In genomic region chr9:15942806-15943424, GRCh38 we compare ENCODE assay signal across 20 cellular contexts.
DNase-seq lines count a peak whose midpoint lies in the region; ATAC-seq and TF ChIP-seq lines count a peak whose summit lies in the region.
"Had no signal": no experiment of that assay in that cellular context is flagged by ENCODE, and none has a peak within 500 bp of the region (broad histone marks: within the 10 kb centered on the region; RNA-seq: fewer than 3 reads in every experiment).

No MANE protein-coding gene starts in this region.

- no peaks in the 10 kb centered on the region for H3K79me1 ChIP-seq in mesendoderm (ENCODE audit: low read length)

- TF ChIP-seq EP300 in SK-N-SH (IDR thresholded peaks at IDR 0.05; ENCODE audit: borderline replicate concordance in 1 of 2, low read depth in 1 of 2, low read length in 1 of 2) = no peak

- no peak overlapping the region for H3K18ac ChIP-seq in mesendoderm (ENCODE audit: low read length)

- no peaks in the 10 kb centered on the region for H3K9me3 ChIP-seq in SK-N-SH
- no peaks in the 10 kb centered on the region for H3K9me3 ChIP-seq in hepatocyte (ENCODE audit: low read depth)
- no peaks in the 10 kb centered on the region for H3K9me3 ChIP-seq in Karpas-422 (ENCODE audit: low read length)
- no peaks in the 10 kb centered on the region for H3K9me3 ChIP-seq in CD4-positive, alpha-beta T cell (ENCODE audit: control insufficient read depth, low read length)
- H3K9me3 ChIP-seq: BE2C had no signal

- DNase-seq in SK-N-SH (no peak), hepatocyte (ENCODE audit: low spot score) (no peak), SW480 (ENCODE audit: low spot score) (no peak), Karpas-422 (no peak), mesendoderm (no peak)
- no peak for DNase-seq in CD4-positive, alpha-beta T cell
- DNase-seq: 8988T; BE2C; CD4-positive, alpha-beta memory T cell; DMS153; GOT3; NCI-H1048; NCI-H1436; NCI-H1930; NCI-H446 treated with DMSO at 0.1 percent for 48 hours had no signal

- H3K9ac ChIP-seq in SK-N-SH (no peak overlapping the region), Karpas-422 (ENCODE audit: low read length) (no peak overlapping the region), mesendoderm (ENCODE audit: low read length) (no peak overlapping the region)

- H3K4me1 ChIP-seq in SK-N-SH (ENCODE audit: control insufficient read depth in 1 of 2, insufficient read depth in 2 of 2, low read depth in 1 of 2, low read length in 1 of 2) (no peaks in the 10 kb centered on the region; a peak in 1 of 4 replicates), hepatocyte (ENCODE audit: insufficient read depth) (no peaks in the 10 kb centered on the region), Karpas-422 (ENCODE audit: low read length) (no peaks in the 10 kb centered on the region), mesendoderm (ENCODE audit: control insufficient read depth, low read depth, low read length) (no peaks in the 10 kb centered on the region)
- H3K4me1 ChIP-seq: BE2C had no signal

- intact Hi-C loops in CD4-positive, alpha-beta T cell (cut with DNase I, micrococcal nuclease) = no loop called here

- H3K4me3 ChIP-seq in SK-N-SH (ENCODE audit: low read depth in 2 of 2, low read length in 1 of 2) (no peak overlapping the region), hepatocyte (no peak overlapping the region), Karpas-422 (ENCODE audit: low read length) (no peak overlapping the region), mesendoderm (ENCODE audit: low read length) (no peak overlapping the region)
- H3K4me3 ChIP-seq: K562 had no signal

- no peaks in the 10 kb centered on the region for H3K36me3 Mint-ChIP-seq in CD4-positive, alpha-beta T cell (ENCODE audit: low read depth)
- H3K36me3 Mint-ChIP-seq: CD4-positive, alpha-beta memory T cell had no signal

- H2BK5ac ChIP-seq in mesendoderm (ENCODE audit: low read length) = no peak overlapping the region

- no peaks in the 10 kb centered on the region for H3F3A ChIP-seq in SK-N-SH (replicated peaks; ENCODE audit: insufficient read depth)

- no peak overlapping the region for H4K5ac ChIP-seq in mesendoderm (ENCODE audit: low read length)

- TF ChIP-seq RAD21 in SK-N-SH (IDR thresholded peaks at IDR 0.05; ENCODE audit: low read length) = no peak

- 0 out of 2 replicates have a peak, but pooled peaks have one; percentile 11 for TF ChIP-seq CTCF in SK-N-SH (IDR thresholded peaks at IDR 0.05)
- TF ChIP-seq CTCF in VCaP (conservative IDR thresholded peaks at IDR 0.05) = peak; percentile 54
- peak; percentile 12 for TF ChIP-seq CTCF in hepatocyte (IDR thresholded peaks at IDR 0.05; ENCODE audit: poor library complexity)
- no peak for TF ChIP-seq CTCF in CD4-positive, alpha-beta T cell (IDR thresholded peaks at IDR 0.05)

- H2BK120ac ChIP-seq in mesendoderm (ENCODE audit: low read depth, low read length) = no peak overlapping the region

- H2AFZ ChIP-seq in SK-N-SH (ENCODE audit: low read depth) (no peak overlapping the region), hepatocyte (no peak overlapping the region), Karpas-422 (ENCODE audit: low read length) (no peak overlapping the region)

- H3K4me1 Mint-ChIP-seq in CD4-positive, alpha-beta T cell (ENCODE audit: low read depth) = no peaks in the 10 kb centered on the region
- H3K4me1 Mint-ChIP-seq: CD4-positive, alpha-beta memory T cell had no signal

- no peak overlapping the region for H3K4me3 Mint-ChIP-seq in CD4-positive, alpha-beta T cell
- H3K4me3 Mint-ChIP-seq: CD4-positive, alpha-beta memory T cell had no signal

- H3K56ac ChIP-seq in mesendoderm (ENCODE audit: low read length) = no peak overlapping the region

- H3K27ac Mint-ChIP-seq in CD4-positive, alpha-beta T cell = no peak overlapping the region
- H3K27ac Mint-ChIP-seq: CD4-positive, alpha-beta memory T cell had no signal

- H3K27me3 ChIP-seq in SK-N-SH (ENCODE audit: insufficient read depth) = no peaks in the 10 kb centered on the region
- H3K27me3 ChIP-seq in hepatocyte = no peaks in the 10 kb centered on the region
- no peaks in the 10 kb centered on the region for H3K27me3 ChIP-seq in Karpas-422 (ENCODE audit: low read length)
- no peaks in the 10 kb centered on the region for H3K27me3 ChIP-seq in CD4-positive, alpha-beta T cell (ENCODE audit: control insufficient read depth, insufficient read depth, low read length)
- H3K27me3 ChIP-seq in mesendoderm (ENCODE audit: insufficient read depth, low read length, poor library complexity) = no peaks in the 10 kb centered on the region
- H3K27me3 ChIP-seq: BE2C had no signal

- no peaks in the 10 kb centered on the region for H3K79me2 ChIP-seq in SK-N-SH (ENCODE audit: insufficient read depth)
- no peaks in the 10 kb centered on the region for H3K79me2 ChIP-seq in hepatocyte
- H3K79me2 ChIP-seq in Karpas-422 (ENCODE audit: low read length) = no peaks in the 10 kb centered on the region
- no peaks in the 10 kb centered on the region for H3K79me2 ChIP-seq in mesendoderm (ENCODE audit: control insufficient read depth, insufficient read depth, low read length)

- no peak overlapping the region for H3K23ac ChIP-seq in mesendoderm (ENCODE audit: low read length)

- H4K8ac ChIP-seq in mesendoderm (ENCODE audit: low read depth, low read length) = no peak overlapping the region

- H3K27me3 Mint-ChIP-seq in CD4-positive, alpha-beta T cell = no peaks in the 10 kb centered on the region
- H3K27me3 Mint-ChIP-seq: CD4-positive, alpha-beta memory T cell had no signal

- no peaks in the 10 kb centered on the region for H3K36me3 ChIP-seq in SK-N-SH (replicated peaks in 1 of 2; ENCODE audit: control insufficient read depth in 1 of 2, insufficient read depth in 2 of 2, low read length in 1 of 2)
- H3K36me3 ChIP-seq in hepatocyte (replicated peaks; ENCODE audit: insufficient read depth, low read depth) = no peaks in the 10 kb centered on the region
- no peaks in the 10 kb centered on the region for H3K36me3 ChIP-seq in Karpas-422 (ENCODE audit: insufficient read depth, low read length)
- H3K36me3 ChIP-seq in mesendoderm (ENCODE audit: control insufficient read depth, insufficient read depth, low read length) = no peaks in the 10 kb centered on the region
- H3K36me3 ChIP-seq: BE2C had no signal

- H3K27ac ChIP-seq in SK-N-SH (ENCODE audit: low read depth in 2 of 2, low read length in 1 of 2) = no peak overlapping the region
- H3K27ac ChIP-seq in VCaP = no peak overlapping the region
- no peak overlapping the region for H3K27ac ChIP-seq in hepatocyte
- H3K27ac ChIP-seq in Karpas-422 (ENCODE audit: low read length) = no peak overlapping the region
- H3K27ac ChIP-seq in CD4-positive, alpha-beta T cell (ENCODE audit: low read depth, low read length) = no peak overlapping the region
- H3K27ac ChIP-seq in mesendoderm (ENCODE audit: low read depth, low read length) = no peak overlapping the region

- POLR2A ChIA-PET in SK-N-SH (lab: Yijun Ruan, JAX) = no interaction called here
- POLR2A ChIA-PET in CD4-positive, alpha-beta T cell (lab: Charles Lee) = no interaction called here

- no peak overlapping the region for H3K4ac ChIP-seq in mesendoderm (ENCODE audit: low read depth, low read length)

- 84% methylated on average over 3 of the region's 3 CpGs for WGBS in SK-N-SH (ENCODE audit: low lambda C conversion rate)
- WGBS in hepatocyte (ENCODE audit: low lambda C conversion rate, missing lambda C conversion rate) = 70% methylated on average over 3 of the region's 3 CpGs
- WGBS in mesendoderm (ENCODE audit: extremely low coverage, insufficient coverage, low lambda C conversion rate) = no CpG with 5 or more reads among the region's 3 CpGs

- no peak for ATAC-seq in SK-N-SH treated with all-trans-retinoic acid at 6 μM for 48 hours
- ATAC-seq in CD4-positive, alpha-beta T cell (ENCODE audit: poor library complexity) = no peak
- ATAC-seq: K562, Panc1, Right ventricle myocardium inferior had no signal

- no peaks in the 10 kb centered on the region for H4K20me1 ChIP-seq in SK-N-SH (ENCODE audit: insufficient read depth)
- H4K20me1 ChIP-seq in hepatocyte (ENCODE audit: insufficient read depth, poor library complexity, severe bottlenecking) = no peaks in the 10 kb centered on the region
- no peaks in the 10 kb centered on the region for H4K20me1 ChIP-seq in Karpas-422 (ENCODE audit: insufficient read depth, low read depth, low read length)

- no peak overlapping the region for H3K4me2 ChIP-seq in SK-N-SH
- H3K4me2 ChIP-seq in hepatocyte = no peak overlapping the region
- H3K4me2 ChIP-seq in Karpas-422 (ENCODE audit: low read depth, low read length, poor library complexity, severe bottlenecking) = no peak overlapping the region
- H3K4me2 ChIP-seq in mesendoderm (ENCODE audit: low read length) = no peak overlapping the region

- H2BK15ac ChIP-seq in mesendoderm (replicated peaks; ENCODE audit: low read depth) = no peak overlapping the region

- H3K9me2 ChIP-seq in SK-N-SH (no peaks in the 10 kb centered on the region), hepatocyte (replicated peaks; ENCODE audit: insufficient read depth) (no peaks in the 10 kb centered on the region), Karpas-422 (replicated peaks; ENCODE audit: insufficient read depth, low read length) (no peaks in the 10 kb centered on the region)

- no peak overlapping the region for H2AK5ac ChIP-seq in mesendoderm (ENCODE audit: low read length)

- H3K9me3 Mint-ChIP-seq in CD4-positive, alpha-beta T cell = peaks cover 4% of the 10 kb centered on the region

- CTCF ChIA-PET in SK-N-SH (lab: Yijun Ruan, JAX) = interaction anchor here (0.7 kb wide), 1 partner anchor 11 kb away, joined by 3 read pairs; no protein-coding TSS in a partner anchor
- CTCF ChIA-PET in CD4-positive, alpha-beta T cell (lab: Charles Lee) = no interaction called here

TF ChIP-seq in SK-N-SH, 30 proteins besides CTCF, POLR2A, EP300 and RAD21 (continues in another document):
- TF ChIP-seq SMC3 (IDR thresholded peaks at IDR 0.05; ENCODE audit: low read depth, low read length) (no peak), TAF1 (IDR thresholded peaks at IDR 0.05; ENCODE audit: borderline replicate concordance, low read depth, low read length) (no peak), RCOR1 (IDR thresholded peaks at IDR 0.05; ENCODE audit: low read length) (no peak), MAX (IDR thresholded peaks at IDR 0.05; ENCODE audit: low read depth) (no peak), GABPA (IDR thresholded peaks at IDR 0.05; ENCODE audit: low read depth) (no peak)

TF ChIP-seq in SK-N-SH treated with all-trans-retinoic acid at 6 μM for 48 hours, 23 proteins besides CTCF, POLR2A, EP300 and RAD21:
- TF ChIP-seq ARNTL (CRISPR knock-in tag; IDR thresholded peaks at IDR 0.05; ENCODE audit: borderline replicate concordance, low read depth) (no peak), TOX (CRISPR knock-in tag; IDR thresholded peaks at IDR 0.05; ENCODE audit: borderline replicate concordance) (no peak), ZNF70 (CRISPR knock-in tag; IDR thresholded peaks at IDR 0.05) (no peak), CSDC2 (CRISPR knock-in tag; IDR thresholded peaks at IDR 0.05) (no peak)
